In the genomic region with DNA sequence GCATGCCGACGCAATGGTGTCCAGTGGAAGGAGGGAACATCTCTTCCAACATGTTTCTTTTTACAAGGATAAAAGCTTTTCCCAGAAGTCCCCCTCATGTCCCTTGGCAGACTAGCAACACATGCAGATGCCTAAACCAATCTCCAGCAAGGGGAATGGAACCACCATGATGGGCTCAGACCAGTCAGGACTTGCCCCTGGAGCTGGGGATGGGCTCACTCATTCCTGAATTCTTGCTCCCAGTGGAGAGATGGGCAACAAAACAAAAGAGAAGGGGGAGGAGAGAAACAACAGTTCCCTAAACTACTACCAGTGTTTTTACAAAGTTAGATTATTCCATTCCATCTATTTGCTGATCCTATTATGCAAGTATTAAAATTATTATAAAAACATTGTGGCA, we compare ENCODE assay signal across 2 cellular contexts.
TF ChIP-seq lines count a peak whose summit lies in the region.

No MANE protein-coding gene starts in this region.

TF ChIP-seq in SK-N-SH, 30 proteins besides CTCF, POLR2A, EP300 and RAD21 (continued from another document):
- TF ChIP-seq POLR2AphosphoS5 (IDR thresholded peaks at IDR 0.05; ENCODE audit: low read depth, low read length): no peak
- TF ChIP-seq, protein P1, sequence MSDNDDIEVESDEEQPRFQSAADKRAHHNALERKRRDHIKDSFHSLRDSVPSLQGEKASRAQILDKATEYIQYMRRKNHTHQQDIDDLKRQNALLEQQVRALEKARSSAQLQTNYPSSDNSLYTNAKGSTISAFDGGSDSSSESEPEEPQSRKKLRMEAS (IDR thresholded peaks at IDR 0.05; ENCODE audit: low read depth): no peak
TF ChIP-seq in SK-N-SH: peak in this region for 0.

TF ChIP-seq in SK-N-SH treated with all-trans-retinoic acid at 6 μM for 48 hours, 23 proteins besides CTCF, POLR2A, EP300 and RAD21 (continued from another document):
- TF ChIP-seq BACH2 (CRISPR knock-in tag; IDR thresholded peaks at IDR 0.05; ENCODE audit: borderline replicate concordance) (no peak), RARB (CRISPR knock-in tag; IDR thresholded peaks at IDR 0.05) (no peak)
